Comparison of ENCODE assay signal across 11 cellular contexts in genomic region chr4:7890635-7891393, GRCh38. TPM values are rescaled to one million over a fixed set of nuclear protein-coding genes. Genes with fewer than 3 reads are reported as not detected.
DNase-seq lines count a peak whose midpoint lies in the region; TF ChIP-seq lines count a peak whose summit lies in the region.
"Had no signal": no experiment of that assay in that cellular context is flagged by ENCODE, and none has a peak within 500 bp of the region (broad histone marks: within the 10 kb centered on the region; RNA-seq: fewer than 3 reads in every experiment).

No MANE protein-coding gene starts in this region.

- H3K79me1 ChIP-seq in neuronal stem cell (ENCODE audit: low read depth, low read length), result no peaks in the 10 kb centered on the region

- no peak overlapping the region for H3K4me3 ChIP-seq in BJ (ENCODE audit: low read depth, low read length)
- H3K4me3 ChIP-seq in cardiac fibroblast (replicated peaks in 1 of 2; ENCODE audit: low read depth in 2 of 2, low read length in 2 of 2), result no peak overlapping the region
- no peak overlapping the region for H3K4me3 ChIP-seq in muscle layer of duodenum (ENCODE audit: low read depth in 1 of 2, low read length in 2 of 2)
- no peak overlapping the region for H3K4me3 ChIP-seq in neuronal stem cell (ENCODE audit: low read length in 2 of 2)

- DNase-seq in BJ (ENCODE audit: low read depth), result peak; percentile 95
- DNase-seq in NCI-H146 (lab: John Stamatoyannopoulos, UW), result peak; percentile 16
- peak; percentile 41 to 90 for DNase-seq in cardiac fibroblast (ENCODE audit: low read depth in 2 of 2)
- DNase-seq in neuronal stem cell (ENCODE audit: low spot score), result no peak
- no peak for DNase-seq in activated CD4-positive, alpha-beta T cell treated with anti-CD3 and anti-CD28 coated beads, Interleukin-2, amount 50 U/mL, for 1 hour
- no peak for DNase-seq in NCI-H510A treated with DMSO at 0.1 percent for 48 hours (lab: John Stamatoyannopoulos, UW)
- no peak for DNase-seq in amygdala (lab: John Stamatoyannopoulos, UW)
- DNase-seq: GDM1, KBM-7, T-cell had no signal

- no peak overlapping the region for H3K9ac ChIP-seq in neuronal stem cell (ENCODE audit: low read depth, low read length, poor library complexity)

- peaks cover 0 to 2% of the 10 kb centered on the region in 2 donors for H3K9me3 ChIP-seq in muscle layer of duodenum (ENCODE audit: control insufficient read depth in 1 of 2, low read length in 2 of 2)
- H3K9me3 ChIP-seq in neuronal stem cell (replicated peaks in 1 of 2; ENCODE audit: control insufficient read depth in 2 of 2, insufficient read depth in 1 of 2, low read depth in 1 of 2, low read length in 2 of 2), result peaks cover 2 to 7% of the 10 kb centered on the region in 2 donors

- TF ChIP-seq CTCF in BJ (IDR thresholded peaks at IDR 0.05; ENCODE audit: insufficient read depth, low read depth, low read length) (no peak), cardiac fibroblast (IDR thresholded peaks at IDR 0.05; ENCODE audit: low read depth, low read length) (no peak)

- no peak overlapping the region for H3K4me2 ChIP-seq in neuronal stem cell (ENCODE audit: insufficient read depth, low read length, poor library complexity, severe bottlenecking)

- no peak overlapping the region for H2AK5ac ChIP-seq in neuronal stem cell (ENCODE audit: low read depth, low read length)

- H2AFZ ChIP-seq in neuronal stem cell (ENCODE audit: low read length), result no peak overlapping the region

- H3K23ac ChIP-seq in neuronal stem cell (ENCODE audit: low read depth, low read length, poor library complexity), result no peak overlapping the region

- CTCF ChIA-PET in BJ (lab: Yijun Ruan, JAX), result no interaction called here

- no CpG with 5 or more reads among the region's 7 CpGs for WGBS in neuronal stem cell (ENCODE audit: extremely low coverage in 2 of 2, insufficient read length in 2 of 2, insufficient replicate concordance in 1 of 2), 2 donors

- no peak overlapping the region for H2BK120ac ChIP-seq in neuronal stem cell (ENCODE audit: low read depth, low read length)

- H2BK15ac ChIP-seq in neuronal stem cell (ENCODE audit: low read length), result no peak overlapping the region

- no peak overlapping the region for H4K8ac ChIP-seq in neuronal stem cell (ENCODE audit: low read depth, low read length)

- H3K4ac ChIP-seq in neuronal stem cell (ENCODE audit: low read length), result no peak overlapping the region

- no peak overlapping the region for H4K91ac ChIP-seq in neuronal stem cell (ENCODE audit: low read depth, low read length, poor library complexity)

- no peak overlapping the region for H2BK5ac ChIP-seq in neuronal stem cell (ENCODE audit: low read length)

- H3K27ac ChIP-seq in muscle layer of duodenum (ENCODE audit: low read length) (peak overlapping the region; percentile 59), neuronal stem cell (replicated peaks; ENCODE audit: low read length) (no peak overlapping the region)

- H3K14ac ChIP-seq in neuronal stem cell (ENCODE audit: low read length), result no peak overlapping the region

- no peak overlapping the region for H3K18ac ChIP-seq in neuronal stem cell (ENCODE audit: low read length)

- H3K36me3 ChIP-seq in BJ (ENCODE audit: control insufficient read depth, insufficient read depth, low read length) (peaks cover 1% of the 10 kb centered on the region; the same call in 1 of the 2 replicates), muscle layer of duodenum (ENCODE audit: control insufficient read depth in 1 of 2, insufficient read depth in 2 of 2, low read length in 2 of 2) (no peaks in the 10 kb centered on the region), neuronal stem cell (replicated peaks in 1 of 2; ENCODE audit: control insufficient read depth in 2 of 2, insufficient read depth in 2 of 2, low read length in 2 of 2) (no peaks in the 10 kb centered on the region)

- H3K27me3 ChIP-seq in BJ (ENCODE audit: control insufficient read depth, insufficient read depth, low read length) (no peaks in the 10 kb centered on the region), muscle layer of duodenum (ENCODE audit: low read depth, low read length) (no peaks in the 10 kb centered on the region), neuronal stem cell (ENCODE audit: control insufficient read depth in 3 of 3, insufficient read depth in 3 of 3, low read depth in 1 of 3, low read length in 3 of 3) (no peaks in the 10 kb centered on the region)

- H2BK12ac ChIP-seq in neuronal stem cell (ENCODE audit: low read length), result no peak overlapping the region

- POLR2A ChIA-PET in BJ (lab: Charles Lee), result no interaction called here

- H3K4me1 ChIP-seq in muscle layer of duodenum (ENCODE audit: control insufficient read depth in 1 of 2, insufficient read depth in 2 of 2, low read length in 2 of 2) (peaks cover 14 to 37% of the 10 kb centered on the region in 2 donors), neuronal stem cell (ENCODE audit: control insufficient read depth in 2 of 2, insufficient read depth in 1 of 2, low read depth in 1 of 2, low read length in 2 of 2) (peaks cover 0 to 2% of the 10 kb centered on the region in 2 donors)

RNA-seq across cellular contexts. Expression of gene AFAP1, which starts 48.8 kb away (rescaled TPM):
- 28.9 and 48.5 TPM in 2 replicates for polyA plus RNA-seq in BJ (2011; rRNA removed)
- polyA minus RNA-seq in BJ (2011; rRNA and poly(A)+ RNA removed), result 34.3 and 39.1 TPM in 2 replicates
- 4.6 TPM for polyA plus RNA-seq in neuronal stem cell (2013, experiment 1 of 2)
- polyA plus RNA-seq in neuronal stem cell (2013, experiment 2 of 2), result 4.6 TPM

Comparison
In these comparisons a context has a peak if more than half of its experiments do, and no peak if none do; other contexts are left out.
1. DNase-seq: peak in BJ (single experiment), NCI-H146 (single experiment) and cardiac fibroblast (2 of 2); none in neuronal stem cell (single experiment), activated CD4-positive, alpha-beta T cell treated with anti-CD3 and anti-CD28 coated beads, Interleukin-2, amount 50 U/mL, for 1 hour (single experiment), NCI-H510A treated with DMSO at 0.1 percent for 48 hours (single experiment) and amygdala (0 of 56).